ENCODE assay signal across 17 cellular contexts in the genomic region with DNA sequence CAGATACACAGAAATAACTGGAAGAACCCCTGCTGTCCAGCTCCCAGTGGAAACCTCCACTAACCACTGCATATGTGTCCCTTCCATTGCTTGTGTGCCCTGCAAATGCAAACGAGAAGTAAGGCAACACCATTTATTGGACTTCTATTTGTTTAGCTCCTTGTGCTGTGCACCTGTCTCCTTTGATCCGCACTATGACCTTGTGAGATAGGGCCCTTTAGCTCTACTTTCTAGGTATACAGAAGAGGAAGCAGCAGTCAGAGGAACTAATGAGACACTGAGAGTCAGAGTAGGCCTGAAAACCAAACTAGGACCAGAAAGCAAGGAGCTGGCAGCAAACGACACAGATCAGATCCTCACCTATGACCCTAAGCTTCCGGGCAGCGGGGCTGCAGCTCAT. TPM values are rescaled to one million over a fixed set of nuclear protein-coding genes. Genes with fewer than 3 reads are reported as not detected.
DNase-seq lines count a peak whose midpoint lies in the region; TF ChIP-seq lines count a peak whose summit lies in the region.
"Had no signal": no experiment of that assay in that cellular context is flagged by ENCODE, and none has a peak within 500 bp of the region (broad histone marks: within the 10 kb centered on the region; RNA-seq: fewer than 3 reads in every experiment).

No MANE protein-coding gene starts in this region.

- 35 to 40% methylated on average over 2 to 5 of the region's 5 CpGs for WGBS in transverse colon (ENCODE audit: low coverage in 1 of 2), 2 donors
- WGBS in trophoblast cell (ENCODE audit: extremely low coverage, insufficient coverage, insufficient read length), result no CpG with 5 or more reads among the region's 5 CpGs

- H4K91ac ChIP-seq in trophoblast cell (ENCODE audit: low read depth, low read length), result no peak overlapping the region

- H3K9me3 ChIP-seq in transverse colon (no peaks in the 10 kb centered on the region), trophoblast cell (ENCODE audit: insufficient read depth, low read depth, low read length) (no peaks in the 10 kb centered on the region)
- H3K9me3 ChIP-seq: Peyer's patch had no signal

- TF ChIP-seq CTCF in transverse colon (IDR thresholded peaks at IDR 0.05), result no peak

- H2BK5ac ChIP-seq in trophoblast cell (ENCODE audit: low read depth, low read length, poor library complexity), result no peak overlapping the region

- H3K18ac ChIP-seq in trophoblast cell (ENCODE audit: low read length), result no peak overlapping the region

- no peak overlapping the region for H2AK5ac ChIP-seq in trophoblast cell (ENCODE audit: low read length)

- peaks cover 0 to 11% (median 4%) of the 10 kb centered on the region in 4 donors for H3K4me1 ChIP-seq in transverse colon
- H3K4me1 ChIP-seq in trophoblast cell (ENCODE audit: control insufficient read depth in 1 of 2, insufficient read depth in 2 of 2, low read length in 2 of 2), result no peaks in the 10 kb centered on the region
- H3K4me1 ChIP-seq: Peyer's patch had no signal

- no peak overlapping the region for H2BK120ac ChIP-seq in trophoblast cell (ENCODE audit: insufficient read depth, low read length, poor library complexity)

- DNase-seq in NCI-H345 (lab: John Stamatoyannopoulos, UW) (peak; percentile 8), NCI-H345 treated with DMSO at 0.1 percent for 48 hours (lab: John Stamatoyannopoulos, UW; ENCODE audit: unreplicated experiment) (no peak), NCI-H2029 (lab: John Stamatoyannopoulos, UW) (peak; percentile 25), NCI-H69 (lab: John Stamatoyannopoulos, UW) (peak; percentile 25), transverse colon (no peak), trophoblast cell (no peak), SHP77 treated with DMSO at 0.1 percent for 48 hours (lab: John Stamatoyannopoulos, UW) (no peak), KG1 (lab: John Stamatoyannopoulos, UW) (no peak)
- DNase-seq: COR-L47, DMS79 treated with DMSO at 0.1 percent for 48 hours, GM23248, NCI-H1048, NCI-H2081, Peyer's patch, Right ventricle myocardium superior had no signal

- no peak overlapping the region for H4K12ac ChIP-seq in trophoblast cell (ENCODE audit: low read depth, low read length)

- H3K36me3 ChIP-seq in transverse colon (no peaks in the 10 kb centered on the region), trophoblast cell (ENCODE audit: control insufficient read depth in 1 of 2, insufficient read depth in 2 of 2, low read length in 2 of 2) (no peaks in the 10 kb centered on the region)
- H3K36me3 ChIP-seq: Peyer's patch had no signal

- no peak overlapping the region for H2AFZ ChIP-seq in trophoblast cell (ENCODE audit: insufficient read depth, low read length, poor library complexity)
- H2AFZ ChIP-seq: GM23248 had no signal

- no peak overlapping the region for H3K14ac ChIP-seq in trophoblast cell (ENCODE audit: low read length)

- no peak overlapping the region for H3K9ac ChIP-seq in trophoblast cell (ENCODE audit: low read length)
- H3K9ac ChIP-seq: GM23248 had no signal

- no peak overlapping the region for H3K4me3 ChIP-seq in transverse colon
- H3K4me3 ChIP-seq in trophoblast cell (ENCODE audit: low read depth, low read length), result no peak overlapping the region
- H3K4me3 ChIP-seq: GM23248, Peyer's patch had no signal

- H3K23ac ChIP-seq in trophoblast cell (ENCODE audit: low read length), result no peak overlapping the region

- intact Hi-C loops in transverse colon (cut with DNase I; ENCODE audit: low total_unique reads), result no loop called here

- H4K8ac ChIP-seq in trophoblast cell (ENCODE audit: low read depth, low read length), result no peak overlapping the region

- TF ChIP-seq POLR2A in transverse colon (IDR thresholded peaks at IDR 0.05), result no peak

- no peaks in the 10 kb centered on the region for H3K79me1 ChIP-seq in trophoblast cell (ENCODE audit: low read length)

- no peak overlapping the region for H3K4me2 ChIP-seq in trophoblast cell (ENCODE audit: low read length)

- no peak overlapping the region for H3K4ac ChIP-seq in trophoblast cell (ENCODE audit: low read depth, low read length)

- no peak for TF ChIP-seq EP300 in transverse colon (IDR thresholded peaks at IDR 0.05; ENCODE audit: low read depth)

- H3K27ac ChIP-seq in transverse colon (peak overlapping the region in 3 of 4 donors; percentile 32 to 62 (median 33)), trophoblast cell (ENCODE audit: low read depth, low read length) (no peak overlapping the region)
- H3K27ac ChIP-seq: C4-2B, GM23248, Peyer's patch had no signal

- H2BK12ac ChIP-seq in trophoblast cell (ENCODE audit: low read length), result no peak overlapping the region

- no peaks in the 10 kb centered on the region for H3K79me2 ChIP-seq in trophoblast cell (ENCODE audit: control insufficient read depth, insufficient read depth, low read length, poor library complexity)

- in situ Hi-C loops in transverse colon (cut with MboI; ENCODE audit: low pct_ligation_motif_present in 1 of 4, low pct_unique_long_range_greater_than_20kb in 1 of 4, low sequenced_read_pairs in 3 of 4), result loop anchor here in 3 of 4 donors (25.0 kb wide), 2 partner anchors 269 to 394 kb away; no protein-coding TSS in a partner anchor

- no peaks in the 10 kb centered on the region for H3K27me3 ChIP-seq in transverse colon
- no peaks in the 10 kb centered on the region for H3K27me3 ChIP-seq in trophoblast cell (ENCODE audit: insufficient read depth, low read length)
- H3K27me3 ChIP-seq: Peyer's patch had no signal

RNA-seq across cellular contexts. Expression of a gene that starts 22.4 kb away (rescaled TPM):
- 10 to 100 TPM; 35.2 to 55.7 (median 42.3) TPM for total RNA-seq in transverse colon
- polyA plus RNA-seq in trophoblast cell (2013), result 34.9 and 36.2 TPM in 2 replicates
- total RNA-seq: T-helper 1 cell treated with Interleukin-12 subunit alpha and Interleukin-12 subunit beta and Interleukin-4 antibody, amounts not matched to agents 30 ng/mL and 1 ng/mL, for 36 hours had no signal

Comparison
In these comparisons a context has a peak if more than half of its experiments do, and no peak if none do; other contexts are left out.
1. DNase-seq: peak in NCI-H345 (single experiment), NCI-H2029 (single experiment) and NCI-H69 (single experiment); none in NCI-H345 treated with DMSO at 0.1 percent for 48 hours (single experiment), transverse colon (single experiment), trophoblast cell (0 of 2), SHP77 treated with DMSO at 0.1 percent for 48 hours (single experiment) and KG1 (single experiment).